ENCODE assay signal across 8 cellular contexts in genomic region chr7:101538596-101539459, GRCh38.
DNase-seq lines count a peak whose midpoint lies in the region; ATAC-seq and TF ChIP-seq lines count a peak whose summit lies in the region.
"Had no signal": no experiment of that assay in that cellular context is flagged by ENCODE, and none has a peak within 500 bp of the region (broad histone marks: within the 10 kb centered on the region; RNA-seq: fewer than 3 reads in every experiment).

No MANE protein-coding gene starts in this region.

- peak; percentile 65 for ATAC-seq in memory B cell (ENCODE audit: low read depth)

- H3K4me3 ChIP-seq in coronary artery, result no peak overlapping the region

- DNase-seq in GM10266 (ENCODE audit: extremely low spot score) (peak; percentile 79), MV-4-11 (lab: John Stamatoyannopoulos, UW) (peak; percentile 41), coronary artery (ENCODE audit: low spot score) (no peak), memory B cell (ENCODE audit: low spot score in 2 of 2) (peak; percentile 48 to 64), NCI-H1048 (lab: John Stamatoyannopoulos, UW) (no peak)
- DNase-seq in activated CD4-positive, alpha-beta T cell treated with anti-CD3 and anti-CD28 coated beads, Interleukin-2, amount 10 ng/mL, durations not matched to agents 24 days and 14 days, result peak; percentile 88
- DNase-seq in stimulated activated CD8-positive, alpha-beta memory T cell treated with anti-CD3 and anti-CD28 coated beads, Interleukin-4, amount 100 ng/mL, for 1 hour (ENCODE audit: low read depth in 2 of 2, low spot score in 1 of 2), result peak; percentile 27 to 35

- TF ChIP-seq CTCF in GM10266 (IDR thresholded peaks at IDR 0.05; ENCODE audit: control insufficient read depth, insufficient read depth, low read depth, missing control alignments) (peak; percentile 89), coronary artery (IDR thresholded peaks at IDR 0.05) (peak; percentile 81)

- no peak overlapping the region for H3K27ac Mint-ChIP-seq in activated CD4-positive, alpha-beta T cell treated with anti-CD3 and anti-CD28 coated beads, Interleukin-2, amount 10 ng/mL, durations not matched to agents 24 days and 14 days
- no peak overlapping the region for H3K27ac Mint-ChIP-seq in memory B cell
- H3K27ac Mint-ChIP-seq: dendritic cell treated with granulocyte-macrophage colony-stimulating factor and Interleukin-4, amounts not matched to agents 40 ng/mL and 50 ng/mL, for 4 days had no signal

- intact Hi-C loops in activated CD4-positive, alpha-beta T cell treated with anti-CD3 and anti-CD28 coated beads, Interleukin-2, amount 10 ng/mL, durations not matched to agents 24 days and 14 days (cut with micrococcal nuclease), result no loop called here

- H3K4me1 Mint-ChIP-seq in activated CD4-positive, alpha-beta T cell treated with anti-CD3 and anti-CD28 coated beads, Interleukin-2, amount 10 ng/mL, durations not matched to agents 24 days and 14 days, result no peaks in the 10 kb centered on the region
- peaks cover 6% of the 10 kb centered on the region for H3K4me1 Mint-ChIP-seq in memory B cell

- H3K36me3 Mint-ChIP-seq in activated CD4-positive, alpha-beta T cell treated with anti-CD3 and anti-CD28 coated beads, Interleukin-2, amount 10 ng/mL, durations not matched to agents 24 days and 14 days (ENCODE audit: low read depth), result no peaks in the 10 kb centered on the region
- H3K36me3 Mint-ChIP-seq in memory B cell, result no peaks in the 10 kb centered on the region

- H3K27ac ChIP-seq in coronary artery, result peak overlapping the region in 1 of 2 donors; percentile 40

- no peaks in the 10 kb centered on the region for H3K27me3 Mint-ChIP-seq in activated CD4-positive, alpha-beta T cell treated with anti-CD3 and anti-CD28 coated beads, Interleukin-2, amount 10 ng/mL, durations not matched to agents 24 days and 14 days
- H3K27me3 Mint-ChIP-seq in memory B cell, result peaks cover 10% of the 10 kb centered on the region

- H3K9me3 Mint-ChIP-seq in activated CD4-positive, alpha-beta T cell treated with anti-CD3 and anti-CD28 coated beads, Interleukin-2, amount 10 ng/mL, durations not matched to agents 24 days and 14 days, result no peaks in the 10 kb centered on the region
- H3K9me3 Mint-ChIP-seq in memory B cell, result no peaks in the 10 kb centered on the region
- H3K9me3 Mint-ChIP-seq: dendritic cell treated with granulocyte-macrophage colony-stimulating factor and Interleukin-4, amounts not matched to agents 40 ng/mL and 50 ng/mL, for 4 days had no signal

- no peak overlapping the region for H3K4me3 Mint-ChIP-seq in activated CD4-positive, alpha-beta T cell treated with anti-CD3 and anti-CD28 coated beads, Interleukin-2, amount 10 ng/mL, durations not matched to agents 24 days and 14 days
- H3K4me3 Mint-ChIP-seq in memory B cell, result no peak overlapping the region
- H3K4me3 Mint-ChIP-seq: dendritic cell treated with granulocyte-macrophage colony-stimulating factor and Interleukin-4, amounts not matched to agents 40 ng/mL and 50 ng/mL, for 4 days had no signal

Comparison
In these comparisons a context has a peak if more than half of its experiments do, and no peak if none do; other contexts are left out.
1. DNase-seq: peak in GM10266 (single experiment), MV-4-11 (single experiment), activated CD4-positive, alpha-beta T cell treated with anti-CD3 and anti-CD28 coated beads, Interleukin-2, amount 10 ng/mL, durations not matched to agents 24 days and 14 days (single experiment), memory B cell (2 of 2) and stimulated activated CD8-positive, alpha-beta memory T cell treated with anti-CD3 and anti-CD28 coated beads, Interleukin-4, amount 100 ng/mL, for 1 hour (2 of 2); none in coronary artery (single experiment) and NCI-H1048 (single experiment).